In the genomic region with DNA sequence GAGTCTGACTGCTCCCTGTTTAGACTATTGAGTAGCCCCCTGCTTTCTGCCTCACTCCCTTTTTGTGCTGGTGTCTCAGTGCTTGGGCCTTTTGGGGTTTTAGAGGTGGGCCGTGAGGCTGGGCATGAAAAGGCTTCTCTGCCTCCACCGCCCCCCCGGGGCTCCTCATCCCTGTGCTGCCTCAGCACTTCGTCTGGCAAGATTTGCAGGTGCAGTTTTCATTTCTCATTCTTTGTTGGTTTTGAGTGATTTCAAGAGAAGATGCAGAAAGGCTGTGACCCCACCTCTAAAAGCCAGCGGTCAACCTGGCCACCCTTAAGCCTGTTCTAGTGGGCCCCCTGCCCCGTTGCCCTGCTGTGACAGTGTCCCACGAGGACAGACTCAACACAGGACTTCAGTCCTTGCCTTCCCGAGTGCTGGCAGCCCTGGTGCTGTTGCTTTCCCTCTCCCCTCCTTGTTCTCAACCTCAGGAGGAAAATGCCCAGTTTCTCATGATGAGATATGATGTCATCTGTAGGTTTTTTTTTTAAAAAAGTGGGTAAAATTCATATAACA, we compare ENCODE assay signal across 29 cellular contexts. TPM values are rescaled to one million over a fixed set of nuclear protein-coding genes. Genes with fewer than 3 reads are reported as not detected.
DNase-seq lines count a peak whose midpoint lies in the region; ATAC-seq, FAIRE-seq and TF ChIP-seq lines count a peak whose summit lies in the region.
"Had no signal": no experiment of that assay in that cellular context is flagged by ENCODE, and none has a peak within 500 bp of the region (broad histone marks: within the 10 kb centered on the region; RNA-seq: fewer than 3 reads in every experiment).

No MANE protein-coding gene starts in this region.

- no peaks in the 10 kb centered on the region for H3K36me3 ChIP-seq in endodermal cell (ENCODE audit: control insufficient read depth, insufficient read depth, low read length)
- no peaks in the 10 kb centered on the region for H3K36me3 ChIP-seq in aorta (ENCODE audit: control insufficient read depth in 1 of 2, insufficient read depth in 2 of 2, low read length in 1 of 2)
- H3K36me3 ChIP-seq: breast epithelium, esophagus squamous epithelium, left ventricle myocardium inferior, stomach, tibial artery had no signal

- TF ChIP-seq CTCF in natural killer cell (IDR thresholded peaks at IDR 0.05) (no peak), endodermal cell (conservative IDR thresholded peaks at IDR 0.05) (no peak)

- 88% methylated on average over 8 of the region's 8 CpGs; no CpG with 5 or more reads in 1 of the 2 experiments for WGBS in endodermal cell (ENCODE audit: insufficient coverage in 1 of 2, insufficient read length in 1 of 2), 2 experiments
- WGBS in aorta, 2 donors, result 74% methylated on average over 8 of the region's 8 CpGs

- DNase-seq in natural killer cell, result no peak
- no peak for DNase-seq in natural killer cell treated with Interleukin-12 subunit alpha and Interleukin-12 subunit beta and Interleukin-15 and Interleukin-18, amount 100 ng/mL, for 72 hours (ENCODE audit: low spot score)
- peak; percentile 70 for DNase-seq in RPMI8226
- DNase-seq in endodermal cell, result peak; percentile 19
- peak; percentile 7 to 40 for DNase-seq in aorta
- no peak for DNase-seq in NCI-H82 (lab: John Stamatoyannopoulos, UW)
- DNase-seq in HTR-8/SVneo (ENCODE audit: insufficient read length, low spot score), result no peak
- no peak for DNase-seq in NCI-H1092 (lab: John Stamatoyannopoulos, UW)
- DNase-seq: activated T-cell treated with anti-CD3 and anti-CD28 coated beads, Interleukin-2, amount 50 U/mL, for 4 hours; C1 segment of cervical spinal cord; EL; esophagus squamous epithelium; left ventricle myocardium inferior; midbrain; NCI-H1105 treated with DMSO at 0.1 percent for 48 hours; NCI-H2081; NCI-H226; SHP77; stimulated activated CD4-positive, alpha-beta T cell treated with anti-CD3 and anti-CD28 coated beads, Interleukin-15, amount 100 ng/mL, for 24 hours; stomach had no signal

- H3K4me1 ChIP-seq in endodermal cell (ENCODE audit: control insufficient read depth, insufficient read depth, low read length) (no peaks in the 10 kb centered on the region), aorta (ENCODE audit: control insufficient read depth in 1 of 2, insufficient read depth in 2 of 2, low read length in 2 of 2) (no peaks in the 10 kb centered on the region)
- H3K4me1 ChIP-seq: breast epithelium, esophagus squamous epithelium, left ventricle myocardium inferior, stomach, tibial artery had no signal

- no peaks in the 10 kb centered on the region for H3K9me3 Mint-ChIP-seq in natural killer cell
- no peaks in the 10 kb centered on the region for H3K9me3 Mint-ChIP-seq in natural killer cell treated with Interleukin-12 subunit alpha and Interleukin-12 subunit beta and Interleukin-15 and Interleukin-18, amount 100 ng/mL, for 72 hours
- no peaks in the 10 kb centered on the region for H3K9me3 Mint-ChIP-seq in endodermal cell
- H3K9me3 Mint-ChIP-seq: activated T-cell treated with anti-CD3 and anti-CD28 coated beads, Interleukin-2, amount 50 U/mL, for 4 hours; neural crest cell had no signal

- H3K27me3 Mint-ChIP-seq in natural killer cell (ENCODE audit: low read depth in 2 of 2), result no peaks in the 10 kb centered on the region
- no peaks in the 10 kb centered on the region for H3K27me3 Mint-ChIP-seq in natural killer cell treated with Interleukin-12 subunit alpha and Interleukin-12 subunit beta and Interleukin-15 and Interleukin-18, amount 100 ng/mL, for 72 hours
- no peaks in the 10 kb centered on the region for H3K27me3 Mint-ChIP-seq in endodermal cell (ENCODE audit: insufficient read depth)

- no peak overlapping the region for H3K9ac ChIP-seq in endodermal cell (ENCODE audit: extremely low read depth, low read length, poor library complexity, severe bottlenecking)

- peaks cover 10% of the 10 kb centered on the region for H3K36me3 Mint-ChIP-seq in natural killer cell
- no peaks in the 10 kb centered on the region for H3K36me3 Mint-ChIP-seq in natural killer cell treated with Interleukin-12 subunit alpha and Interleukin-12 subunit beta and Interleukin-15 and Interleukin-18, amount 100 ng/mL, for 72 hours
- peaks cover 21% of the 10 kb centered on the region for H3K36me3 Mint-ChIP-seq in endodermal cell (ENCODE audit: low read depth)

- H3K27me3 ChIP-seq in endodermal cell (ENCODE audit: control insufficient read depth, insufficient read depth, low read length, poor library complexity, severe bottlenecking), result no peaks in the 10 kb centered on the region
- no peaks in the 10 kb centered on the region for H3K27me3 ChIP-seq in aorta (ENCODE audit: control insufficient read depth in 1 of 2, insufficient read depth in 2 of 2, low read length in 1 of 2)
- H3K27me3 ChIP-seq: breast epithelium, esophagus squamous epithelium, hepatocyte had no signal

- H3K27ac ChIP-seq in endodermal cell (ENCODE audit: low read depth, low read length), result no peak overlapping the region
- no peak overlapping the region for H3K27ac ChIP-seq in aorta (ENCODE audit: low read depth in 1 of 2, low read length in 2 of 2)
- H3K27ac ChIP-seq: breast epithelium, coronary artery, esophagus squamous epithelium, hepatocyte, left ventricle myocardium inferior, stomach, tibial artery had no signal

- ATAC-seq in natural killer cell (no peak), aorta (ENCODE audit: low FRiP score) (no peak)
- no peak for ATAC-seq in natural killer cell treated with Interleukin-12 subunit alpha and Interleukin-12 subunit beta and Interleukin-15 and Interleukin-18, amount 100 ng/mL, for 72 hours
- ATAC-seq: activated CD4-positive, CD25-positive, alpha-beta regulatory T cell treated with anti-CD3 and anti-CD28 coated beads, Interleukin-2, amount 50 U/mL, for 24 hours; activated T-cell treated with anti-CD3 and anti-CD28 coated beads, Interleukin-2, amount 50 U/mL, for 4 hours; sciatic nerve had no signal

- intact Hi-C loops in natural killer cell (cut with micrococcal nuclease) (no loop called here), aorta (cut with DNase I) (no loop called here)

- H3K4me3 ChIP-seq in endodermal cell (ENCODE audit: low read length) (no peak overlapping the region), aorta (ENCODE audit: low read length in 2 of 2) (no peak overlapping the region)
- H3K4me3 ChIP-seq: breast epithelium, coronary artery, esophagus squamous epithelium, hepatocyte, left ventricle myocardium inferior, stomach, tibial artery had no signal

- FAIRE-seq in HTR-8/SVneo (lab: Jason Lieb, UNC), result no peak
- FAIRE-seq: frontal cortex, H54 had no signal

- H3K4me3 Mint-ChIP-seq in natural killer cell, result peak overlapping the region; percentile 58
- no peak overlapping the region for H3K4me3 Mint-ChIP-seq in natural killer cell treated with Interleukin-12 subunit alpha and Interleukin-12 subunit beta and Interleukin-15 and Interleukin-18, amount 100 ng/mL, for 72 hours
- H3K4me3 Mint-ChIP-seq in endodermal cell, result no peak overlapping the region
- H3K4me3 Mint-ChIP-seq: activated T-cell treated with anti-CD3 and anti-CD28 coated beads, Interleukin-2, amount 50 U/mL, for 4 hours; neural crest cell had no signal

- H3K27ac Mint-ChIP-seq in natural killer cell (peak overlapping the region; percentile 61 to 73), endodermal cell (no peak overlapping the region)
- H3K27ac Mint-ChIP-seq in natural killer cell treated with Interleukin-12 subunit alpha and Interleukin-12 subunit beta and Interleukin-15 and Interleukin-18, amount 100 ng/mL, for 72 hours, result peak overlapping the region in 1 of 2 donors; percentile 24

- H3K9me3 ChIP-seq in endodermal cell (ENCODE audit: control insufficient read depth, low read length) (no peaks in the 10 kb centered on the region), aorta (ENCODE audit: control insufficient read depth, low read length) (no peaks in the 10 kb centered on the region)
- H3K9me3 ChIP-seq: breast epithelium, esophagus squamous epithelium, left ventricle myocardium inferior, stomach, tibial artery had no signal

- H3K4me1 Mint-ChIP-seq in natural killer cell (peaks cover 52 to 81% of the 10 kb centered on the region in 2 donors), endodermal cell (no peaks in the 10 kb centered on the region)
- H3K4me1 Mint-ChIP-seq in natural killer cell treated with Interleukin-12 subunit alpha and Interleukin-12 subunit beta and Interleukin-15 and Interleukin-18, amount 100 ng/mL, for 72 hours (ENCODE audit: low read depth in 2 of 2), result peaks cover 50 to 55% of the 10 kb centered on the region in 2 donors

RNA-seq across cellular contexts. Expression of gene APBA2, which starts 38.0 kb away (rescaled TPM):
- total RNA-seq in natural killer cell, result 100 to 1,000 TPM in 1 of 3 donors, 10 to 100 TPM in 2; 96.4 to 119 (median 97.9) TPM
- 10 to 100 TPM in 1 of 2 donors, 1 to 10 TPM in 1; 6.0 to 19.4 TPM for total RNA-seq in natural killer cell treated with Interleukin-12 subunit alpha and Interleukin-12 subunit beta and Interleukin-15 and Interleukin-18, amount 100 ng/mL, for 72 hours
- total RNA-seq in endodermal cell, result 10 to 100 TPM; 27.1 to 27.3 TPM
- 45.7 TPM for polyA plus RNA-seq in endodermal cell (2013, experiment 1 of 2)
- polyA plus RNA-seq in endodermal cell (2013, experiment 2 of 2), result 40.9 TPM
- 1 to 10 TPM; 2.0 to 2.1 TPM for total RNA-seq in aorta
- polyA plus RNA-seq in aorta, result 1 to 10 TPM in 1 of 2 donors, under 1 TPM in 1; 0.41 to 1.8 TPM

Comparison
In these comparisons a context has a peak if more than half of its experiments do, and no peak if none do; other contexts are left out.
1. DNase-seq: peak in RPMI8226 (single experiment), endodermal cell (single experiment) and aorta (2 of 2); none in natural killer cell (single experiment), natural killer cell treated with Interleukin-12 subunit alpha and Interleukin-12 subunit beta and Interleukin-15 and Interleukin-18, amount 100 ng/mL, for 72 hours (single experiment), NCI-H82 (single experiment), HTR-8/SVneo (single experiment) and NCI-H1092 (single experiment).